Comparison of ENCODE assay signal across 10 cellular contexts in genomic region chr17:3475812-3476686, GRCh38. TPM values are rescaled to one million over a fixed set of nuclear protein-coding genes. Genes with fewer than 3 reads are reported as not detected.
DNase-seq lines count a peak whose midpoint lies in the region; ATAC-seq and TF ChIP-seq lines count a peak whose summit lies in the region.
"Had no signal": no experiment of that assay in that cellular context is flagged by ENCODE, and none has a peak within 500 bp of the region (broad histone marks: within the 10 kb centered on the region; RNA-seq: fewer than 3 reads in every experiment).

Gene ASPA, plus strand, starts transcription at chr17:3475997. Its CDS starts 163 bp downstream, at chr17:3476160.

- no peak for ATAC-seq in HG03342 (IDR thresholded peaks at IDR 0.05; ENCODE audit: unreplicated experiment)

- peaks cover 27% of the 10 kb centered on the region for H3K4me1 Mint-ChIP-seq in neural crest cell

- H3K27ac Mint-ChIP-seq in neural crest cell (ENCODE audit: unreplicated experiment) = peak within 1 kb of the TSS; percentile 54

- H3K9me3 Mint-ChIP-seq in neural crest cell = no peaks in the 10 kb centered on the region

- H3K27me3 Mint-ChIP-seq in neural crest cell (ENCODE audit: low read depth) = no peaks in the 10 kb centered on the region

- no peak for TF ChIP-seq CTCF in neural crest cell (conservative IDR thresholded peaks at IDR 0.05)

- H3K4me3 Mint-ChIP-seq in neural crest cell = no peak within 1 kb of the TSS

- peak; percentile 36 for DNase-seq in AG08396 (ENCODE audit: low spot score)
- DNase-seq in RPMI7951 (ENCODE audit: low read depth) = peak; percentile 14
- DNase-seq in fibroblast of the conjunctiva (ENCODE audit: low read depth) = peak; percentile 12
- no peak for DNase-seq in neural crest cell (ENCODE audit: low read depth, low spot score)
- DNase-seq in OCI-M2 (lab: John Stamatoyannopoulos, UW; ENCODE audit: unreplicated experiment) = no peak
- DNase-seq in NK-92 treated with Interleukin-12 subunit alpha and Interleukin-12 subunit beta, amount 100 ng/mL, for 24 hours (lab: John Stamatoyannopoulos, UW) = no peak
- DNase-seq in SKM-1 treated with dmso at 0.1 percent for 144 hours (lab: John Stamatoyannopoulos, UW; ENCODE audit: unreplicated experiment) = no peak
- DNase-seq: EL, erythroblast had no signal

- H3K36me3 Mint-ChIP-seq in neural crest cell (ENCODE audit: low read depth) = no peaks in the 10 kb centered on the region

RNA-seq across cellular contexts. Expression of gene ASPA, which starts in this region (rescaled TPM):
- 0.10 and 1.2 TPM in 2 replicates for total RNA-seq in RPMI7951 (2014; rRNA removed; shearing (Covaris generic))
- not detected in 2 replicates for total RNA-seq in neural crest cell

Comparison
In these comparisons a context has a peak if more than half of its experiments do, and no peak if none do; other contexts are left out.
1. DNase-seq: peak in AG08396 (single experiment), RPMI7951 (single experiment) and fibroblast of the conjunctiva (single experiment); none in neural crest cell (single experiment), OCI-M2 (single experiment), NK-92 treated with Interleukin-12 subunit alpha and Interleukin-12 subunit beta, amount 100 ng/mL, for 24 hours (single experiment) and SKM-1 treated with dmso at 0.1 percent for 144 hours (single experiment).